Comparison of ENCODE assay signal across 1 cellular context in genomic region chr9:37027582-37028424, GRCh38.
A peak's percentile ranks its signal among the peaks of the same experiment; 100 is the strongest.
TF ChIP-seq lines count a peak whose summit lies in the region.

No MANE protein-coding gene starts in this region.

TF ChIP-seq in K562, 482 proteins besides CTCF, POLR2A, EP300 and RAD21 (continued from another document and continues in another):
- TF ChIP-seq AFF1 (IDR thresholded peaks at IDR 0.05; ENCODE audit: low read depth in 1 of 2, partially characterized antibody in 2 of 2) (peak in 1 of 2 experiments; percentile 67), MTA1 (IDR thresholded peaks at IDR 0.05; ENCODE audit: borderline replicate concordance) (no peak), ZNF511 (CRISPR knock-in tag; IDR thresholded peaks at IDR 0.05) (peak; percentile 98), FOXA3 (CRISPR knock-in tag; conservative IDR thresholded peaks at IDR 0.05 in 1 of 2, IDR thresholded peaks at IDR 0.05 in 1 of 2) (0 out of 4 replicates have a peak, but pooled peaks of 1 of the 2 experiments have one; percentile 63), ATF7 (IDR thresholded peaks at IDR 0.05) (peak; percentile 44; the same call in 1 of the 2 replicates), SIN3A (IDR thresholded peaks at IDR 0.05; ENCODE audit: borderline replicate concordance in 2 of 2, control insufficient read depth in 1 of 2, low read depth in 2 of 2, low read length in 2 of 2) (peak in 1 of 2 experiments; percentile 75; a peak in 1 of 4 replicates), HINFP (tag; conservative IDR thresholded peaks at IDR 0.05; ENCODE audit: low read depth) (no peak), CREM (IDR thresholded peaks at IDR 0.05; ENCODE audit: low read depth) (peak; percentile 48), IFI16 (CRISPR knock-in tag; IDR thresholded peaks at IDR 0.05) (no peak), CXXC5 (CRISPR knock-in tag; IDR thresholded peaks at IDR 0.05) (peak; percentile 71), FOS (IDR thresholded peaks at IDR 0.05; ENCODE audit: extremely low read depth, insufficient read length) (peak; percentile 89), ZNF584 (CRISPR knock-in tag; IDR thresholded peaks at IDR 0.05; ENCODE audit: low read depth) (peak; percentile 66; the same call in 1 of the 2 replicates), KDM5B (IDR thresholded peaks at IDR 0.05; ENCODE audit: insufficient replicate concordance, low read depth, low read length) (no peak), RBM25 (IDR thresholded peaks at IDR 0.05; ENCODE audit: low read depth, low read length, severe bottlenecking) (peak; percentile 85), TEAD4 (IDR thresholded peaks at IDR 0.05; ENCODE audit: low read length) (no peak), TEAD4 (CRISPR knock-in tag; IDR thresholded peaks at IDR 0.05; ENCODE audit: borderline replicate concordance) (peak; percentile 79; the same call in 1 of the 2 replicates), BCOR (IDR thresholded peaks at IDR 0.05) (peak; percentile 48; the same call in 1 of the 2 replicates), TFAP4 (CRISPR knock-in tag; IDR thresholded peaks at IDR 0.05; ENCODE audit: borderline replicate concordance) (peak; percentile 81), FOXP1 (CRISPR knock-in tag; IDR thresholded peaks at IDR 0.05) (peak; percentile 96), YY1 (IDR thresholded peaks at IDR 0.05; ENCODE audit: borderline replicate concordance in 1 of 3, control insufficient read depth in 1 of 3, extremely low read depth in 1 of 3, insufficient read depth in 3 of 3, insufficient read length in 1 of 3, insufficient replicate concordance in 2 of 3, low read depth in 1 of 3, low read length in 2 of 3) (peak in 1 of 3 experiments; percentile 28), CREB1 (IDR thresholded peaks at IDR 0.05) (no peak), CREB1 (CRISPR knock-in tag; IDR thresholded peaks at IDR 0.05) (peak; percentile 71), RCOR1 (IDR thresholded peaks at IDR 0.05; ENCODE audit: borderline replicate concordance in 1 of 2, low read depth in 2 of 2, low read length in 2 of 2) (peak in 1 of 2 experiments; percentile 65; a peak in 2 of 4 replicates), NFYB (IDR thresholded peaks at IDR 0.05; ENCODE audit: extremely low read depth, insufficient read length) (peak; percentile 75), CHD2 (IDR thresholded peaks at IDR 0.05; ENCODE audit: low read depth, low read length) (peak; percentile 61), POLR3G (IDR thresholded peaks at IDR 0.05; ENCODE audit: extremely low read depth, insufficient read length, insufficient replicate concordance) (no peak), MAZ (CRISPR knock-in tag; conservative IDR thresholded peaks at IDR 0.05 in 1 of 2, IDR thresholded peaks at IDR 0.05 in 1 of 2) (peak; percentile 97 to 99), PHF20 (IDR thresholded peaks at IDR 0.05; ENCODE audit: partially characterized antibody) (no peak), EGR1 (conservative IDR thresholded peaks at IDR 0.05) (peak; percentile 81), NEUROD1 (IDR thresholded peaks at IDR 0.05; ENCODE audit: borderline replicate concordance, low read depth, low read length, partially characterized antibody) (peak; percentile 68), ZNF347 (CRISPR knock-in tag; IDR thresholded peaks at IDR 0.05; ENCODE audit: low read depth) (no peak)
- TF ChIP-seq, protein P1, sequence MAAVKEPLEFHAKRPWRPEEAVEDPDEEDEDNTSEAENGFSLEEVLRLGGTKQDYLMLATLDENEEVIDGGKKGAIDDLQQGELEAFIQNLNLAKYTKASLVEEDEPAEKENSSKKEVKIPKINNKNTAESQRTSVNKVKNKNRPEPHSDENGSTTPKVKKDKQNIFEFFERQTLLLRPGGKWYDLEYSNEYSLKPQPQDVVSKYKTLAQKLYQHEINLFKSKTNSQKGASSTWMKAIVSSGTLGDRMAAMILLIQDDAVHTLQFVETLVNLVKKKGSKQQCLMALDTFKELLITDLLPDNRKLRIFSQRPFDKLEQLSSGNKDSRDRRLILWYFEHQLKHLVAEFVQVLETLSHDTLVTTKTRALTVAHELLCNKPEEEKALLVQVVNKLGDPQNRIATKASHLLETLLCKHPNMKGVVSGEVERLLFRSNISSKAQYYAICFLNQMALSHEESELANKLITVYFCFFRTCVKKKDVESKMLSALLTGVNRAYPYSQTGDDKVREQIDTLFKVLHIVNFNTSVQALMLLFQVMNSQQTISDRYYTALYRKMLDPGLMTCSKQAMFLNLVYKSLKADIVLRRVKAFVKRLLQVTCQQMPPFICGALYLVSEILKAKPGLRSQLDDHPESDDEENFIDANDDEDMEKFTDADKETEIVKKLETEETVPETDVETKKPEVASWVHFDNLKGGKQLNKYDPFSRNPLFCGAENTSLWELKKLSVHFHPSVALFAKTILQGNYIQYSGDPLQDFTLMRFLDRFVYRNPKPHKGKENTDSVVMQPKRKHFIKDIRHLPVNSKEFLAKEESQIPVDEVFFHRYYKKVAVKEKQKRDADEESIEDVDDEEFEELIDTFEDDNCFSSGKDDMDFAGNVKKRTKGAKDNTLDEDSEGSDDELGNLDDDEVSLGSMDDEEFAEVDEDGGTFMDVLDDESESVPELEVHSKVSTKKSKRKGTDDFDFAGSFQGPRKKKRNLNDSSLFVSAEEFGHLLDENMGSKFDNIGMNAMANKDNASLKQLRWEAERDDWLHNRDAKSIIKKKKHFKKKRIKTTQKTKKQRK (IDR thresholded peaks at IDR 0.05; ENCODE audit: borderline replicate concordance, low read depth, low read length), result peak; percentile 32; the same call in 1 of the 2 replicates
- TF ChIP-seq, protein P2, sequence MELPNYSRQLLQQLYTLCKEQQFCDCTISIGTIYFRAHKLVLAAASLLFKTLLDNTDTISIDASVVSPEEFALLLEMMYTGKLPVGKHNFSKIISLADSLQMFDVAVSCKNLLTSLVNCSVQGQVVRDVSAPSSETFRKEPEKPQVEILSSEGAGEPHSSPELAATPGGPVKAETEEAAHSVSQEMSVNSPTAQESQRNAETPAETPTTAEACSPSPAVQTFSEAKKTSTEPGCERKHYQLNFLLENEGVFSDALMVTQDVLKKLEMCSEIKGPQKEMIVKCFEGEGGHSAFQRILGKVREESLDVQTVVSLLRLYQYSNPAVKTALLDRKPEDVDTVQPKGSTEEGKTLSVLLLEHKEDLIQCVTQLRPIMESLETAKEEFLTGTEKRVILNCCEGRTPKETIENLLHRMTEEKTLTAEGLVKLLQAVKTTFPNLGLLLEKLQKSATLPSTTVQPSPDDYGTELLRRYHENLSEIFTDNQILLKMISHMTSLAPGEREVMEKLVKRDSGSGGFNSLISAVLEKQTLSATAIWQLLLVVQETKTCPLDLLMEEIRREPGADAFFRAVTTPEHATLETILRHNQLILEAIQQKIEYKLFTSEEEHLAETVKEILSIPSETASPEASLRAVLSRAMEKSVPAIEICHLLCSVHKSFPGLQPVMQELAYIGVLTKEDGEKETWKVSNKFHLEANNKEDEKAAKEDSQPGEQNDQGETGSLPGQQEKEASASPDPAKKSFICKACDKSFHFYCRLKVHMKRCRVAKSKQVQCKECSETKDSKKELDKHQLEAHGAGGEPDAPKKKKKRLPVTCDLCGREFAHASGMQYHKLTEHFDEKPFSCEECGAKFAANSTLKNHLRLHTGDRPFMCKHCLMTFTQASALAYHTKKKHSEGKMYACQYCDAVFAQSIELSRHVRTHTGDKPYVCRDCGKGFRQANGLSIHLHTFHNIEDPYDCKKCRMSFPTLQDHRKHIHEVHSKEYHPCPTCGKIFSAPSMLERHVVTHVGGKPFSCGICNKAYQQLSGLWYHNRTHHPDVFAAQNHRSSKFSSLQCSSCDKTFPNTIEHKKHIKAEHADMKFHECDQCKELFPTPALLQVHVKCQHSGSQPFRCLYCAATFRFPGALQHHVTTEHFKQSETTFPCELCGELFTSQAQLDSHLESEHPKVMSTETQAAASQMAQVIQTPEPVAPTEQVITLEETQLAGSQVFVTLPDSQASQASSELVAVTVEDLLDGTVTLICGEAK (IDR thresholded peaks at IDR 0.05), result peak; percentile 29; the same call in 1 of the 2 replicates
- TF ChIP-seq, protein P2 (CRISPR knock-in tag; IDR thresholded peaks at IDR 0.05), result no peak; the same call in 1 of the 2 replicates
- TF ChIP-seq, protein P3, sequence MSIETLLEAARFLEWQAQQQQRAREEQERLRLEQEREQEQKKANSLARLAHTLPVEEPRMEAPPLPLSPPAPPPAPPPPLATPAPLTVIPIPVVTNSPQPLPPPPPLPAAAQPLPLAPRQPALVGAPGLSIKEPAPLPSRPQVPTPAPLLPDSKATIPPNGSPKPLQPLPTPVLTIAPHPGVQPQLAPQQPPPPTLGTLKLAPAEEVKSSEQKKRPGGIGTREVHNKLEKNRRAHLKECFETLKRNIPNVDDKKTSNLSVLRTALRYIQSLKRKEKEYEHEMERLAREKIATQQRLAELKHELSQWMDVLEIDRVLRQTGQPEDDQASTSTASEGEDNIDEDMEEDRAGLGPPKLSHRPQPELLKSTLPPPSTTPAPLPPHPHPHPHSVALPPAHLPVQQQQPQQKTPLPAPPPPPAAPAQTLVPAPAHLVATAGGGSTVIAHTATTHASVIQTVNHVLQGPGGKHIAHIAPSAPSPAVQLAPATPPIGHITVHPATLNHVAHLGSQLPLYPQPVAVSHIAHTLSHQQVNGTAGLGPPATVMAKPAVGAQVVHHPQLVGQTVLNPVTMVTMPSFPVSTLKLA (conservative IDR thresholded peaks at IDR 0.05), result peak; percentile 63 to 85
